13 cellular contexts compared by ENCODE assay signal in the genomic region with DNA sequence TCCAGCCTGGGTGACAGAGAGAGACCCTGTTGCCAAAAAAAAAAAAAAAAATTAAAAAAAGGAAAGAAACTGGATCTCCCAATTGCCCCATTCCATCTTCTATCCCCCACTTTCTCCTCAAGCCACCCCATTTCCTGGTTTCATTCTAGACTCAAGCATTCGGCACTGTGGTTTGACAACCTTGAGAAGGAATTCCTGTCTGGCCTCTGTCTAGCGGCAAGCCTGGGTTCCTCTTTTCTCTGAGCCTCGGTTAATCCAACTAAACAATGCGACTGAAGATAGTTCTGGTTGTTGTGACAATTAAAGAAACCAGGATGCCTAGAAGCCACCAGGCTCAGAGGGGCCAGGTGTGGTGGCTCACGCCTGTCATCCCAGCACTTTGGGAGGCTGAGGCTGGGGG. TPM values are rescaled to one million over a fixed set of nuclear protein-coding genes. Genes with fewer than 3 reads are reported as not detected.
DNase-seq lines count a peak whose midpoint lies in the region; ATAC-seq and TF ChIP-seq lines count a peak whose summit lies in the region.
"Had no signal": no experiment of that assay in that cellular context is flagged by ENCODE, and none has a peak within 500 bp of the region (broad histone marks: within the 10 kb centered on the region; RNA-seq: fewer than 3 reads in every experiment).

No MANE protein-coding gene starts in this region.

- TF ChIP-seq POLR2A in NB4 (IDR thresholded peaks at IDR 0.05; ENCODE audit: extremely low read depth, insufficient read length): no peak
- TF ChIP-seq POLR2A in testis (IDR thresholded peaks at IDR 0.05): no peak

- H3K9me3 Mint-ChIP-seq in effector memory CD8-positive, alpha-beta T cell: no peaks in the 10 kb centered on the region
- H3K9me3 Mint-ChIP-seq in nephron: no peaks in the 10 kb centered on the region
- H3K9me3 Mint-ChIP-seq: activated T-cell treated with anti-CD3 and anti-CD28 coated beads, Interleukin-2, amount 50 U/mL, for 72 hours had no signal

- WGBS in testis, 2 donors: 81 to 82% methylated on average over 5 of the region's 5 CpGs

- H3K27me3 ChIP-seq in BE2C (no peaks in the 10 kb centered on the region), testis (no peaks in the 10 kb centered on the region)
- H3K27me3 ChIP-seq: foreskin keratinocyte had no signal

- H3K4me3 Mint-ChIP-seq in effector memory CD8-positive, alpha-beta T cell: no peak overlapping the region
- no peak overlapping the region for H3K4me3 Mint-ChIP-seq in nephron
- H3K4me3 Mint-ChIP-seq: activated T-cell treated with anti-CD3 and anti-CD28 coated beads, Interleukin-2, amount 50 U/mL, for 72 hours had no signal

- DNase-seq in Ammon's horn (ENCODE audit: low spot score) (peak; percentile 53), NB4 (ENCODE audit: low read depth) (peak; percentile 61), BE2C (no peak), testis (no peak), NCI-H187 treated with DMSO at 0.1 percent for 48 hours (lab: John Stamatoyannopoulos, UW) (no peak), middle frontal gyrus (ENCODE audit: extremely low spot score, low spot score) (no peak)
- DNase-seq in effector memory CD8-positive, alpha-beta T cell: no peak
- DNase-seq: activated T-cell treated with anti-CD3 and anti-CD28 coated beads, Interleukin-2, amount 50 U/mL, for 72 hours; foreskin keratinocyte; NCI-H1436 treated with DMSO at 0.1 percent for 48 hours; WERI-Rb-1 had no signal

- intact Hi-C loops in testis (cut with DNase I; ENCODE audit: low total_unique reads): no loop called here

- H3K9me3 ChIP-seq in BE2C (no peaks in the 10 kb centered on the region; the same call in 1 of the 2 replicates), testis (no peaks in the 10 kb centered on the region)

- no peak for TF ChIP-seq CTCF in NB4 (IDR thresholded peaks at IDR 0.05; ENCODE audit: low read depth, low read length)
- TF ChIP-seq CTCF in nephron (IDR thresholded peaks at IDR 0.05; ENCODE audit: unreplicated experiment in 3 of 3): no peak
- TF ChIP-seq CTCF in BE2C (IDR thresholded peaks at IDR 0.05; ENCODE audit: low read depth, low read length): no peak
- no peak for TF ChIP-seq CTCF in testis (IDR thresholded peaks at IDR 0.05)

- H3K36me3 ChIP-seq in BE2C (no peaks in the 10 kb centered on the region), testis (ENCODE audit: low read depth, missing control alignments) (no peaks in the 10 kb centered on the region)
- H3K36me3 ChIP-seq: WERI-Rb-1 had no signal

- no peak overlapping the region for H3K27ac ChIP-seq in testis
- H3K27ac ChIP-seq: foreskin keratinocyte, WERI-Rb-1 had no signal

- H3K27ac Mint-ChIP-seq in effector memory CD8-positive, alpha-beta T cell: peak overlapping the region in 1 of 2 donors; percentile 83
- H3K27ac Mint-ChIP-seq in nephron: peak overlapping the region; percentile 83 to 93 (median 85)
- H3K27ac Mint-ChIP-seq: activated T-cell treated with anti-CD3 and anti-CD28 coated beads, Interleukin-2, amount 50 U/mL, for 72 hours had no signal

- H3K36me3 Mint-ChIP-seq in effector memory CD8-positive, alpha-beta T cell (ENCODE audit: insufficient read depth): peaks cover 2% of the 10 kb centered on the region
- H3K36me3 Mint-ChIP-seq in nephron (ENCODE audit: low read depth): no peaks in the 10 kb centered on the region

- no peak overlapping the region for H3K4me3 ChIP-seq in NB4 (ENCODE audit: low read depth, low read length)
- no peak overlapping the region for H3K4me3 ChIP-seq in BE2C (ENCODE audit: low read depth, low read length)
- H3K4me3 ChIP-seq in testis: no peak overlapping the region
- H3K4me3 ChIP-seq: skin epidermis had no signal

- H3K4me1 Mint-ChIP-seq in effector memory CD8-positive, alpha-beta T cell (ENCODE audit: low read depth in 2 of 2): peaks cover 23 to 26% of the 10 kb centered on the region in 2 donors
- H3K4me1 Mint-ChIP-seq in nephron: peaks cover 11% of the 10 kb centered on the region

- no peaks in the 10 kb centered on the region for H3K4me1 ChIP-seq in BE2C
- H3K4me1 ChIP-seq in testis: peaks cover 9% of the 10 kb centered on the region

- ATAC-seq in effector memory CD8-positive, alpha-beta T cell (replicated peaks): peak; percentile 24
- ATAC-seq: activated T-cell treated with anti-CD3 and anti-CD28 coated beads, Interleukin-2, amount 50 U/mL, for 72 hours; foreskin keratinocyte had no signal

- H3K27me3 Mint-ChIP-seq in effector memory CD8-positive, alpha-beta T cell: no peaks in the 10 kb centered on the region
- H3K27me3 Mint-ChIP-seq in nephron (ENCODE audit: low read depth): peaks cover 9% of the 10 kb centered on the region

RNA-seq across cellular contexts. Expression of a gene that starts 3.3 kb away (rescaled TPM):
- not detected for polyA plus RNA-seq in BE2C (2012; ENCODE audit: insufficient read depth, insufficient read length, low read depth)
- 100 to 1,000 TPM in 1 of 2 donors, 10 to 100 TPM in 1; 49.5 to 131 TPM for total RNA-seq in testis
- polyA plus RNA-seq in testis (ENCODE audit: insufficient read depth, low read depth, low replicate concordance): 500 TPM

RNA-seq across cellular contexts. Expression of a gene that starts 13.6 kb away (rescaled TPM):
- polyA plus RNA-seq in BE2C (2012; ENCODE audit: insufficient read depth, insufficient read length, low read depth): 71.0 TPM
- total RNA-seq in testis: 10 to 100 TPM; 61.8 to 87.1 TPM
- polyA plus RNA-seq in testis (ENCODE audit: insufficient read depth, low read depth, low replicate concordance): 105 TPM

RNA-seq across cellular contexts. Expression of a gene that starts 15.7 kb away (rescaled TPM):
- 24.6 TPM for polyA plus RNA-seq in BE2C (2012; ENCODE audit: insufficient read depth, insufficient read length, low read depth)
- total RNA-seq in testis: 10 to 100 TPM; 60.4 to 62.7 TPM
- polyA plus RNA-seq in testis (ENCODE audit: insufficient read depth, low read depth, low replicate concordance): 65.8 TPM

RNA-seq across cellular contexts. Expression of a gene that starts 43.5 kb away (rescaled TPM):
- 0.36 TPM for polyA plus RNA-seq in BE2C (2012; ENCODE audit: insufficient read depth, insufficient read length, low read depth)
- total RNA-seq in testis: 1 to 10 TPM; 7.4 to 7.5 TPM
- polyA plus RNA-seq in testis (ENCODE audit: insufficient read depth, low read depth, low replicate concordance): 12.8 TPM

RNA-seq across cellular contexts. Expression of a gene that starts 48.8 kb away (rescaled TPM):
- not detected for polyA plus RNA-seq in BE2C (2012; ENCODE audit: insufficient read depth, insufficient read length, low read depth)
- 1 to 10 TPM; 1.1 to 4.5 TPM for total RNA-seq in testis
- polyA plus RNA-seq in testis (ENCODE audit: insufficient read depth, low read depth, low replicate concordance): 8.9 TPM

Comparison
In these comparisons a context has a peak if more than half of its experiments do, and no peak if none do; other contexts are left out.
1. DNase-seq: peak in Ammon's horn (single experiment) and NB4 (single experiment); none in effector memory CD8-positive, alpha-beta T cell (0 of 3), BE2C (single experiment), testis (single experiment), NCI-H187 treated with DMSO at 0.1 percent for 48 hours (single experiment) and middle frontal gyrus (single experiment).